Comparison of ENCODE assay signal across 8 cellular contexts in genomic region chr7:20440472-20441105, GRCh38.
DNase-seq lines count a peak whose midpoint lies in the region; FAIRE-seq and TF ChIP-seq lines count a peak whose summit lies in the region.

No MANE protein-coding gene starts in this region.

- FAIRE-seq in small intestine (lab: Jason Lieb, UNC) = no peak

- H3K27ac ChIP-seq in esophagus muscularis mucosa (replicated peaks in 1 of 4) = no peak overlapping the region
- H3K27ac ChIP-seq in small intestine (ENCODE audit: low read depth in 1 of 2, low read length in 1 of 2) = no peak overlapping the region
- H3K27ac ChIP-seq in CD8-positive, alpha-beta memory T cell (ENCODE audit: low read depth, low read length) = no peak overlapping the region

- POLR2A ChIA-PET in CD8-positive, alpha-beta memory T cell (lab: Charles Lee) = no interaction called here

- no peaks in the 10 kb centered on the region for H3K36me3 Mint-ChIP-seq in CD8-positive, alpha-beta memory T cell

- H3K4me1 ChIP-seq in esophagus muscularis mucosa = peaks cover 0 to 14% (median 7%) of the 10 kb centered on the region in 4 donors
- no peaks in the 10 kb centered on the region for H3K4me1 ChIP-seq in small intestine (ENCODE audit: control insufficient read depth in 2 of 2, insufficient read depth in 1 of 2, low read depth in 1 of 2, low read length in 1 of 2)
- no peaks in the 10 kb centered on the region for H3K4me1 ChIP-seq in CD8-positive, alpha-beta memory T cell (ENCODE audit: insufficient read depth, low read length)

- no peak overlapping the region for H3K4me3 ChIP-seq in esophagus muscularis mucosa
- no peak overlapping the region for H3K4me3 ChIP-seq in small intestine (ENCODE audit: low read depth in 1 of 2, low read length in 2 of 2)
- H3K4me3 ChIP-seq in CD8-positive, alpha-beta memory T cell (ENCODE audit: low read length) = no peak overlapping the region

- TF ChIP-seq EP300 in esophagus muscularis mucosa (IDR thresholded peaks at IDR 0.05) = no peak

- H3K27me3 Mint-ChIP-seq in CD8-positive, alpha-beta memory T cell = no peaks in the 10 kb centered on the region

- H3K9me3 ChIP-seq in esophagus muscularis mucosa = peaks cover 0 to 10% (median 2%) of the 10 kb centered on the region in 4 donors
- H3K9me3 ChIP-seq in small intestine (ENCODE audit: control insufficient read depth, low read depth) = peaks cover 1% of the 10 kb centered on the region
- H3K9me3 ChIP-seq in CD8-positive, alpha-beta memory T cell (ENCODE audit: low read length) = no peaks in the 10 kb centered on the region

- no peaks in the 10 kb centered on the region for H3K4me1 Mint-ChIP-seq in CD8-positive, alpha-beta memory T cell

- peaks cover 0 to 13% (median 5%) of the 10 kb centered on the region in 5 donors for H3K9me3 Mint-ChIP-seq in CD8-positive, alpha-beta memory T cell

- H3K27ac Mint-ChIP-seq in CD8-positive, alpha-beta memory T cell = no peak overlapping the region

- WGBS in esophagus muscularis mucosa = 89% methylated on average over 9 of the region's 9 CpGs
- WGBS in small intestine, 3 donors = 86 to 90% (median 88%) methylated on average over 9 of the region's 9 CpGs

- intact Hi-C loops in esophagus muscularis mucosa (cut with DNase I) = no loop called here

- no peak for TF ChIP-seq POLR2A in esophagus muscularis mucosa (IDR thresholded peaks at IDR 0.05; ENCODE audit: low read depth)

- no peak overlapping the region for H3K4me3 Mint-ChIP-seq in CD8-positive, alpha-beta memory T cell

- TF ChIP-seq CTCF in esophagus muscularis mucosa (IDR thresholded peaks at IDR 0.05) = peak in 2 of 3 experiments; percentile 37 to 39

- H3K27me3 ChIP-seq in esophagus muscularis mucosa (no peaks in the 10 kb centered on the region), small intestine (ENCODE audit: control insufficient read depth in 2 of 2, insufficient read depth in 2 of 2, low read length in 2 of 2) (no peaks in the 10 kb centered on the region)
- no peaks in the 10 kb centered on the region for H3K27me3 ChIP-seq in CD8-positive, alpha-beta memory T cell (ENCODE audit: insufficient read depth, low read length, poor library complexity, severe bottlenecking)

- no peaks in the 10 kb centered on the region for H3K36me3 ChIP-seq in esophagus muscularis mucosa
- H3K36me3 ChIP-seq in small intestine (ENCODE audit: control insufficient read depth in 2 of 2, insufficient read depth in 2 of 2, low read length in 2 of 2) = no peaks in the 10 kb centered on the region
- H3K36me3 ChIP-seq in CD8-positive, alpha-beta memory T cell (ENCODE audit: insufficient read depth, low read length) = no peaks in the 10 kb centered on the region

- CTCF ChIA-PET in CD8-positive, alpha-beta memory T cell (lab: Charles Lee) = no interaction called here

- peak; percentile 29 for DNase-seq in activated CD4-positive, alpha-beta T cell treated with anti-CD3 and anti-CD28 coated beads for 48 hours
- DNase-seq in activated CD4-positive, alpha-beta T cell treated with anti-CD3 and anti-CD28 coated beads, Interleukin-2, amount 50 U/mL, for 4 hours = no peak
- DNase-seq in NCI-H82 (lab: John Stamatoyannopoulos, UW) = peak; percentile 30
- DNase-seq in esophagus muscularis mucosa (ENCODE audit: extremely low spot score) = no peak
- DNase-seq in small intestine = peak; percentile 32
- DNase-seq in SKM-1 treated with dmso at 0.1 percent for 144 hours (lab: John Stamatoyannopoulos, UW; ENCODE audit: unreplicated experiment) = no peak
- DNase-seq in CD8-positive, alpha-beta memory T cell = no peak
- DNase-seq in mucosa of gallbladder (ENCODE audit: low spot score) = no peak

Comparison
In these comparisons a context has a peak if more than half of its experiments do, and no peak if none do; other contexts are left out.
1. DNase-seq: peak in activated CD4-positive, alpha-beta T cell treated with anti-CD3 and anti-CD28 coated beads for 48 hours (single experiment), NCI-H82 (single experiment) and small intestine (single experiment); none in activated CD4-positive, alpha-beta T cell treated with anti-CD3 and anti-CD28 coated beads, Interleukin-2, amount 50 U/mL, for 4 hours (0 of 2), esophagus muscularis mucosa (single experiment), SKM-1 treated with dmso at 0.1 percent for 144 hours (single experiment), CD8-positive, alpha-beta memory T cell (0 of 5) and mucosa of gallbladder (single experiment).